In the genomic region with DNA sequence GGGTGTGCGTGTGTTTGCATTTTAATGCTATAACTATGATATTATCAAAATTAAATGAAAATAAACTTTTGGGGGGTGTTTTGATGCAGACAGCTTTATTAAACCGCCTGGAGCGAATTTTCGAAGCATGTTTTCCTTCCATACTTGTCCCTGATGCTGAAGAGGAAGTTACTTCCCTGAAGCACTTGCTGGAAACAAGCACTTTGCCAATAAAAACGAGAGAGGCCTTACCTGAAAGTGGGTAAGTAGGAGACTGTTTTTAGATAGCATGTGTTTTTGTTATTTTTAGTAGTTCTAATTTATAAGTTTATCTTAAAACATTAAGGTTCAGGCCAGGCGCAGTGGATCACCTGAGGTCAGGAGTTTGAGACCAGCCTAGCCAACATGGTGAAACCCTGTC, we compare ENCODE assay signal across 23 cellular contexts. TPM values are rescaled to one million over a fixed set of nuclear protein-coding genes. Genes with fewer than 3 reads are reported as not detected.
A peak's percentile ranks its signal among the peaks of the same experiment; 100 is the strongest.
DNase-seq lines count a peak whose midpoint lies in the region; ATAC-seq and TF ChIP-seq lines count a peak whose summit lies in the region.
"Had no signal": no experiment of that assay in that cellular context is flagged by ENCODE, and none has a peak within 500 bp of the region (broad histone marks: within the 10 kb centered on the region; RNA-seq: fewer than 3 reads in every experiment).

No MANE protein-coding gene starts in this region.

- no peak overlapping the region for H2AFZ ChIP-seq in GM23338

- H3K27me3 ChIP-seq in GM23338 (ENCODE audit: insufficient read depth) (no peaks in the 10 kb centered on the region), H7 (ENCODE audit: control insufficient read depth, insufficient read depth, low read length) (no peaks in the 10 kb centered on the region)
- H3K27me3 ChIP-seq: BE2C, BLaER1 had no signal

- H3K9me3 Mint-ChIP-seq in GM23338, result no peaks in the 10 kb centered on the region
- no peaks in the 10 kb centered on the region for H3K9me3 Mint-ChIP-seq in activated T-helper 17 cell treated with anti-CD3 and anti-CD28 coated beads, Interleukin-2, amount 50 U/mL, for 72 hours
- no peaks in the 10 kb centered on the region for H3K9me3 Mint-ChIP-seq in memory B cell
- H3K9me3 Mint-ChIP-seq: CD14-positive monocyte; CD4-positive, alpha-beta memory T cell; CD4-positive, CD25-positive, alpha-beta regulatory T cell; CD8-positive, alpha-beta memory T cell had no signal

- H3K4me1 Mint-ChIP-seq in GM23338 (peaks cover 11% of the 10 kb centered on the region), memory B cell (peaks cover 17% of the 10 kb centered on the region)
- peaks cover 15% of the 10 kb centered on the region for H3K4me1 Mint-ChIP-seq in activated T-helper 17 cell treated with anti-CD3 and anti-CD28 coated beads, Interleukin-2, amount 50 U/mL, for 72 hours

- H3K27ac ChIP-seq in GM23338 (ENCODE audit: low read depth), result no peak overlapping the region
- H3K27ac ChIP-seq: 22Rv1, A549, BLaER1 had no signal

- H3K9me2 ChIP-seq in GM23338 (ENCODE audit: insufficient read depth), result no peaks in the 10 kb centered on the region

- ATAC-seq in GM23338, result no peak
- no peak for ATAC-seq in activated T-helper 17 cell treated with anti-CD3 and anti-CD28 coated beads, Interleukin-2, amount 50 U/mL, for 72 hours (replicated peaks)
- ATAC-seq in memory B cell (ENCODE audit: low read depth), result no peak
- ATAC-seq: A549, GM12878 had no signal

- H3K4me3 Mint-ChIP-seq in GM23338 (no peak overlapping the region), memory B cell (no peak overlapping the region)
- no peak overlapping the region for H3K4me3 Mint-ChIP-seq in activated T-helper 17 cell treated with anti-CD3 and anti-CD28 coated beads, Interleukin-2, amount 50 U/mL, for 72 hours
- H3K4me3 Mint-ChIP-seq: CD14-positive monocyte; CD4-positive, alpha-beta memory T cell; CD8-positive, alpha-beta memory T cell had no signal

- H3K36me3 ChIP-seq in GM23338 (ENCODE audit: insufficient read depth), result no peaks in the 10 kb centered on the region
- no peaks in the 10 kb centered on the region; the same call in 1 of the 2 replicates for H3K36me3 ChIP-seq in H7 (replicated peaks; ENCODE audit: control insufficient read depth, insufficient read depth, low read length)
- H3K36me3 ChIP-seq: BE2C had no signal

- DNase-seq in GM23338 (ENCODE audit: low spot score) (no peak), memory B cell (ENCODE audit: low spot score in 2 of 2) (no peak), H7 (no peak), ACHN (no peak)
- DNase-seq: BE2C; C1 segment of cervical spinal cord; CD4-positive, alpha-beta memory T cell; CD4-positive, CD25-positive, alpha-beta regulatory T cell; CD8-positive, alpha-beta memory T cell; COR-L47; DMS 273 treated with DMSO at 0.1 percent for 48 hours; DMS153; DMS53; DMS79; DND-41; EL; GDM1 had no signal

- in situ Hi-C loops in ACHN (cut with HindIII; ENCODE audit: low pct_ligation_motif_present, low pct_unique_long_range_greater_than_20kb, low sequenced_read_pairs), result no loop called here

- H3K4me3 ChIP-seq in GM23338, result no peak overlapping the region
- H3K4me3 ChIP-seq in H7 (ENCODE audit: insufficient read depth, low read depth, low read length), result no peak overlapping the region
- H3K4me3 ChIP-seq: A549, BLaER1, GM12878 had no signal

- peaks cover 2% of the 10 kb centered on the region for H3K27me3 Mint-ChIP-seq in GM23338 (ENCODE audit: insufficient read depth, low read depth, poor library complexity)
- no peaks in the 10 kb centered on the region for H3K27me3 Mint-ChIP-seq in activated T-helper 17 cell treated with anti-CD3 and anti-CD28 coated beads, Interleukin-2, amount 50 U/mL, for 72 hours
- no peaks in the 10 kb centered on the region for H3K27me3 Mint-ChIP-seq in memory B cell
- H3K27me3 Mint-ChIP-seq: CD4-positive, alpha-beta memory T cell; CD4-positive, CD25-positive, alpha-beta regulatory T cell; CD8-positive, alpha-beta memory T cell had no signal

- TF ChIP-seq CTCF in GM23338 (conservative IDR thresholded peaks at IDR 0.05; ENCODE audit: low read depth in 2 of 2), result no peak

- H3K27ac Mint-ChIP-seq in GM23338, result 0 out of 2 replicates have a peak overlapping the region, but pooled peaks have one; percentile 23
- H3K27ac Mint-ChIP-seq in activated T-helper 17 cell treated with anti-CD3 and anti-CD28 coated beads, Interleukin-2, amount 50 U/mL, for 72 hours, result peak overlapping the region; percentile 22
- H3K27ac Mint-ChIP-seq in memory B cell, result peak overlapping the region; percentile 76

- no peaks in the 10 kb centered on the region for H4K20me1 ChIP-seq in GM23338 (replicated peaks; ENCODE audit: insufficient read depth)

- H3F3A ChIP-seq in GM23338 (replicated peaks; ENCODE audit: low read depth), result no peaks in the 10 kb centered on the region

- H3K36me3 Mint-ChIP-seq in GM23338 (ENCODE audit: low read depth), result no peaks in the 10 kb centered on the region; the same call in 2 of the 3 replicates
- H3K36me3 Mint-ChIP-seq in activated T-helper 17 cell treated with anti-CD3 and anti-CD28 coated beads, Interleukin-2, amount 50 U/mL, for 72 hours (ENCODE audit: low read depth), result peaks cover 71% of the 10 kb centered on the region
- H3K36me3 Mint-ChIP-seq in memory B cell, result peaks cover 14% of the 10 kb centered on the region

- H3K4me2 ChIP-seq in GM23338, result no peak overlapping the region
- H3K4me2 ChIP-seq: A549, BLaER1 had no signal

- H3K4me1 ChIP-seq in GM23338 (ENCODE audit: insufficient read depth), result no peaks in the 10 kb centered on the region

- 0 out of 2 replicates have a peak, but pooled peaks cover 4% of the 10 kb centered on the region for H3K79me2 ChIP-seq in GM23338 (replicated peaks; ENCODE audit: insufficient read depth)

TF ChIP-seq in GM23338, 12 proteins besides CTCF, POLR2A, EP300 and RAD21:
- no peak for TF ChIP-seq JUNB (IDR thresholded peaks at IDR 0.05; ENCODE audit: unreplicated experiment)
- no peak for TF ChIP-seq EZH2 (IDR thresholded peaks at IDR 0.05; ENCODE audit: low read depth, unreplicated experiment)
- no peak for TF ChIP-seq ZNF114 (CRISPR knock-in tag; IDR thresholded peaks at IDR 0.05)
- TF ChIP-seq, protein P1, sequence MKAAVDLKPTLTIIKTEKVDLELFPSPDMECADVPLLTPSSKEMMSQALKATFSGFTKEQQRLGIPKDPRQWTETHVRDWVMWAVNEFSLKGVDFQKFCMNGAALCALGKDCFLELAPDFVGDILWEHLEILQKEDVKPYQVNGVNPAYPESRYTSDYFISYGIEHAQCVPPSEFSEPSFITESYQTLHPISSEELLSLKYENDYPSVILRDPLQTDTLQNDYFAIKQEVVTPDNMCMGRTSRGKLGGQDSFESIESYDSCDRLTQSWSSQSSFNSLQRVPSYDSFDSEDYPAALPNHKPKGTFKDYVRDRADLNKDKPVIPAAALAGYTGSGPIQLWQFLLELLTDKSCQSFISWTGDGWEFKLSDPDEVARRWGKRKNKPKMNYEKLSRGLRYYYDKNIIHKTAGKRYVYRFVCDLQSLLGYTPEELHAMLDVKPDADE (IDR thresholded peaks at IDR 0.05), result no peak
- TF ChIP-seq, protein P2, sequence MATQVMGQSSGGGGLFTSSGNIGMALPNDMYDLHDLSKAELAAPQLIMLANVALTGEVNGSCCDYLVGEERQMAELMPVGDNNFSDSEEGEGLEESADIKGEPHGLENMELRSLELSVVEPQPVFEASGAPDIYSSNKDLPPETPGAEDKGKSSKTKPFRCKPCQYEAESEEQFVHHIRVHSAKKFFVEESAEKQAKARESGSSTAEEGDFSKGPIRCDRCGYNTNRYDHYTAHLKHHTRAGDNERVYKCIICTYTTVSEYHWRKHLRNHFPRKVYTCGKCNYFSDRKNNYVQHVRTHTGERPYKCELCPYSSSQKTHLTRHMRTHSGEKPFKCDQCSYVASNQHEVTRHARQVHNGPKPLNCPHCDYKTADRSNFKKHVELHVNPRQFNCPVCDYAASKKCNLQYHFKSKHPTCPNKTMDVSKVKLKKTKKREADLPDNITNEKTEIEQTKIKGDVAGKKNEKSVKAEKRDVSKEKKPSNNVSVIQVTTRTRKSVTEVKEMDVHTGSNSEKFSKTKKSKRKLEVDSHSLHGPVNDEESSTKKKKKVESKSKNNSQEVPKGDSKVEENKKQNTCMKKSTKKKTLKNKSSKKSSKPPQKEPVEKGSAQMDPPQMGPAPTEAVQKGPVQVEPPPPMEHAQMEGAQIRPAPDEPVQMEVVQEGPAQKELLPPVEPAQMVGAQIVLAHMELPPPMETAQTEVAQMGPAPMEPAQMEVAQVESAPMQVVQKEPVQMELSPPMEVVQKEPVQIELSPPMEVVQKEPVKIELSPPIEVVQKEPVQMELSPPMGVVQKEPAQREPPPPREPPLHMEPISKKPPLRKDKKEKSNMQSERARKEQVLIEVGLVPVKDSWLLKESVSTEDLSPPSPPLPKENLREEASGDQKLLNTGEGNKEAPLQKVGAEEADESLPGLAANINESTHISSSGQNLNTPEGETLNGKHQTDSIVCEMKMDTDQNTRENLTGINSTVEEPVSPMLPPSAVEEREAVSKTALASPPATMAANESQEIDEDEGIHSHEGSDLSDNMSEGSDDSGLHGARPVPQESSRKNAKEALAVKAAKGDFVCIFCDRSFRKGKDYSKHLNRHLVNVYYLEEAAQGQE (IDR thresholded peaks at IDR 0.05; ENCODE audit: unreplicated experiment), result no peak
- TF ChIP-seq STAT1 (IDR thresholded peaks at IDR 0.05; ENCODE audit: unreplicated experiment), result no peak

RNA-seq across cellular contexts. Expression of a gene that starts 43.3 kb away (rescaled TPM):
- total RNA-seq in GM23338 (2014; rRNA removed; shearing (Covaris generic)), result 19.7 and 20.6 TPM in 2 replicates
- polyA plus RNA-seq in GM23338 (2016; fragmentation: Nextera tagmentation; extraction: Ambion mirVana), result 14.9 and 16.1 TPM in 2 replicates
- total RNA-seq in activated T-helper 17 cell treated with anti-CD3 and anti-CD28 coated beads, Interleukin-2, amount 50 U/mL, for 72 hours, result 10 to 100 TPM; 32.3 to 49.8 TPM
- 10.6 and 15.0 TPM in 2 replicates for total RNA-seq in H7 (2014; rRNA removed; shearing (Covaris generic))

Comparison
In these comparisons a context has a peak if more than half of its experiments do, and no peak if none do; other contexts are left out.
1. H3K27ac Mint-ChIP-seq: peak in every context shown above with its lines; median percentile 76 in memory B cell; 23 in GM23338; 22 in activated T-helper 17 cell treated with anti-CD3 and anti-CD28 coated beads, Interleukin-2, amount 50 U/mL, for 72 hours.